Comparison of ENCODE assay signal across 28 cellular contexts in genomic region chr16:63602206-63602927, GRCh38.
"Had no signal": no experiment of that assay in that cellular context is flagged by ENCODE, and none has a peak within 500 bp of the region (broad histone marks: within the 10 kb centered on the region; RNA-seq: fewer than 3 reads in every experiment).

No MANE protein-coding gene starts in this region.

- H3K27ac ChIP-seq: neural progenitor cell, ovary, parathyroid adenoma, psoas muscle, skin epidermis, spleen, suprapubic skin, testis, tibial artery, transverse colon, upper lobe of right lung, uterus had no signal

- H3K36me3 ChIP-seq: neural progenitor cell, ovary, spleen, suprapubic skin, tibial artery, transverse colon, upper lobe of right lung, uterus had no signal

- H3K4me2 ChIP-seq: neural progenitor cell, smooth muscle cell had no signal

- ATAC-seq: natural killer cell; psoas muscle; right cardiac atrium; sciatic nerve; stimulated activated memory B cell treated with anti-CD40 and anti-IgM and Interleukin-4, amounts not matched to agents 10 μg/mL and 1 μg/mL and 100 μg/mL, for 72 hours; stimulated activated naive CD8-positive, alpha-beta T cell treated with anti-CD3 and anti-CD28 coated beads, Interleukin-15, amount 100 ng/mL, for 72 hours; stimulated activated naive CD8-positive, alpha-beta T cell treated with anti-CD3 and anti-CD28 coated beads, Interleukin-15, Interleukin-2, amounts not matched to agents 100 U/mL and 50 U/mL, for 24 hours; upper lobe of right lung had no signal

- H3K4me3 ChIP-seq: neural progenitor cell, ovary, psoas muscle, skin epidermis, smooth muscle cell, spleen, suprapubic skin, testis, tibial artery, transverse colon, upper lobe of right lung, uterus had no signal

- H3K79me2 ChIP-seq: parathyroid adenoma had no signal

- H2AFZ ChIP-seq: neural progenitor cell, parathyroid adenoma had no signal

- H3K9ac ChIP-seq: neural progenitor cell, parathyroid adenoma had no signal

- H3K9me3 ChIP-seq: ovary, psoas muscle, suprapubic skin, testis, tibial artery, transverse colon, upper lobe of right lung, uterus had no signal

- H3K27me3 ChIP-seq: neural progenitor cell, ovary, spleen, suprapubic skin, testis, tibial artery, transverse colon, upper lobe of right lung, uterus had no signal

- DNase-seq: natural killer cell; occipital lobe; ovary; posterior cingulate gyrus; psoas muscle; right cardiac atrium; spleen; stimulated activated CD4-positive, alpha-beta T cell treated with anti-CD3 and anti-CD28 coated beads, Interleukin-12 subunit alpha, Interleukin-12 subunit beta, amount 100 ng/mL, for 4 hours; stimulated activated CD4-positive, alpha-beta T cell treated with anti-CD3 and anti-CD28 coated beads, Interleukin-1b, Interleukin-23, amount 100 ng/mL, for 48 hours; stimulated activated CD4-positive, alpha-beta T cell treated with anti-CD3 and anti-CD28 coated beads, Interleukin-4, amount 100 ng/mL, for 1 hour; stimulated activated CD4-positive, alpha-beta T cell treated with anti-CD3 and anti-CD28 coated beads, Interleukin-4, amount 100 ng/mL, for 4 hours; stimulated activated CD8-positive, alpha-beta memory T cell treated with anti-CD3 and anti-CD28 coated beads, Interleukin-4, amount 100 ng/mL, for 48 hours; stimulated activated naive CD4-positive, alpha-beta T cell; stimulated activated naive CD8-positive, alpha-beta T cell treated with anti-CD3 and anti-CD28 coated beads, Interleukin-15, amount 100 ng/mL, for 72 hours; stimulated activated naive CD8-positive, alpha-beta T cell treated with anti-CD3 and anti-CD28 coated beads, Interleukin-15, Interleukin-2, amounts not matched to agents 100 U/mL and 50 U/mL, for 24 hours; substantia nigra; testis; tibial artery; transverse colon; upper lobe of right lung; uterus had no signal

- H3K4me1 ChIP-seq: neural progenitor cell, parathyroid adenoma, psoas muscle, spleen, suprapubic skin, testis, tibial artery, transverse colon, upper lobe of right lung, uterus had no signal
